In the genomic region with DNA sequence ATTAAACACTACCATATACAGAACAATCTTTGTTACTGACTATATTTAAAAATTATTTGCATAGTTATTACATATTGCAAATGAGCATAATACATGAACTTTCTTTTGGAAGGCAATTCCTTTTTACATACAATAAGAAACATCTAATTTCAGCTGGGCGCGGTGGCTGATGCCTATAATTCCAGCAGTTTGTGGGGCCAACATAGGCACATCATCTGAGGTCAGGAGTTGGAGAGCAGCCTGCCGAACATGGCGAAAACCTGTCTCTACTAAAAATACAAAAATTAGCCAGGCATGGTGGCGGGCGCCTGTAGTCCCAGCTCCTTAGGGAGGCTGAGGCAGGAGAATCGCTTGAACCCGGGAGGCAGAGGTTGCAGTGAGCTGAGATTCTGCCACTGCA, we compare ENCODE assay signal across 3 cellular contexts.
"Had no signal": no experiment of that assay in that cellular context is flagged by ENCODE, and none has a peak within 500 bp of the region (broad histone marks: within the 10 kb centered on the region; RNA-seq: fewer than 3 reads in every experiment).

No MANE protein-coding gene starts in this region.

- H3K4me3 ChIP-seq: GM12878 had no signal

- DNase-seq: GDM1, GF-D8 had no signal
